21 cellular contexts compared by ENCODE assay signal in the genomic region with DNA sequence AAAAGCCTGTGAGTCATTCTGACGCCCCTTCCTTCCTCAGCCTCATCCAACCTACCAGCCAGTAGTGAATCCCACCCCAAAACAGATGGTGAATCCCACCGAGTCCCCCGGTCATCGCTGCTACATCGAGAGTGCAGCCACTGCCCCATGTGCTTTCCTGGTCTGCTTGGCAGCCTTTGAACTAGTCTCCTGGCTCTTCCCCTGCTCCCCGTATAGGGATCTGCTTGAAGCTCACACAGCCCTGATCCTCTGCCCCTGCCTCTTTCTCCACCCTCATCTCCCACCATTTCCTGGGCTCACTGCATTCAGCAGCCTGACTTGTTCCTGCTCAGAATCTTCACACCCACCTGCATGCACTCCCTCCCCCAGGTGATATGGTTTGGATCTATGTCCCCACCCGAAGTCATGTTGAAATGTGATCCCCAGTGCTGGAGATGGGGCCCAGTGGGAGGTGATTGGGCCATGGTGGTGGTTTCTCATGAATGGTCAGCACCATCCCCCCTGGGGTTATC. TPM values are rescaled to one million over a fixed set of nuclear protein-coding genes. Genes with fewer than 3 reads are reported as not detected.
DNase-seq lines count a peak whose midpoint lies in the region; ATAC-seq, FAIRE-seq and TF ChIP-seq lines count a peak whose summit lies in the region.
"Had no signal": no experiment of that assay in that cellular context is flagged by ENCODE, and none has a peak within 500 bp of the region (broad histone marks: within the 10 kb centered on the region; RNA-seq: fewer than 3 reads in every experiment).

No MANE protein-coding gene starts in this region.

- H3K9ac ChIP-seq in astrocyte (ENCODE audit: low read length), result no peak overlapping the region
- H3K9ac ChIP-seq: SK-N-SH had no signal

- no peak overlapping the region for H3K27ac Mint-ChIP-seq in astrocyte (ENCODE audit: unreplicated experiment)
- H3K27ac Mint-ChIP-seq: activated T-helper 17 cell treated with anti-CD3 and anti-CD28 coated beads, Interleukin-2, amount 50 U/mL, for 72 hours had no signal

- ATAC-seq in GM19324 (IDR thresholded peaks at IDR 0.05; ENCODE audit: low FRiP score, unreplicated experiment), result no peak
- ATAC-seq: activated T-helper 17 cell treated with anti-CD3 and anti-CD28 coated beads, Interleukin-2, amount 50 U/mL, for 72 hours; heart right ventricle; stimulated activated naive CD8-positive, alpha-beta T cell treated with anti-CD3 and anti-CD28 coated beads, Interleukin-15, Interleukin-2, amounts not matched to agents 100 U/mL and 50 U/mL, for 24 hours had no signal

- H3K27ac ChIP-seq in astrocyte (ENCODE audit: low read depth, low read length) (no peak overlapping the region), temporal lobe (ENCODE audit: low read depth, low read length) (peak overlapping the region; percentile 100)
- H3K27ac ChIP-seq: 22Rv1, heart right ventricle, neutrophil, RWPE1, skin epidermis, tibial artery, VCaP had no signal

- H3K4me2 ChIP-seq in astrocyte (ENCODE audit: low read length), result no peak overlapping the region
- H3K4me2 ChIP-seq: SK-N-SH had no signal

- H3K9me3 ChIP-seq in astrocyte (ENCODE audit: insufficient read depth, low read depth, low read length), result no peaks in the 10 kb centered on the region
- H3K9me3 ChIP-seq: heart right ventricle, neutrophil, SK-N-SH, tibial artery had no signal

- peaks cover 40% of the 10 kb centered on the region for H3K4me1 Mint-ChIP-seq in astrocyte (ENCODE audit: low read depth, unreplicated experiment)

- in situ Hi-C loops in GM13977 (cut with MboI; ENCODE audit: low pct_unique_long_range_greater_than_20kb, low sequenced_read_pairs, unreplicated experiment), result no loop called here

- H3K9me3 Mint-ChIP-seq in astrocyte (ENCODE audit: unreplicated experiment), result no peaks in the 10 kb centered on the region
- H3K9me3 Mint-ChIP-seq: activated T-helper 17 cell treated with anti-CD3 and anti-CD28 coated beads, Interleukin-2, amount 50 U/mL, for 72 hours had no signal

- no peaks in the 10 kb centered on the region for H3K27me3 ChIP-seq in astrocyte (ENCODE audit: insufficient read depth, low read length)
- H3K27me3 ChIP-seq: heart right ventricle, neutrophil, tibial artery had no signal

- no peaks in the 10 kb centered on the region for H3K27me3 Mint-ChIP-seq in astrocyte (ENCODE audit: low read depth, unreplicated experiment)
- H3K27me3 Mint-ChIP-seq: activated T-helper 17 cell treated with anti-CD3 and anti-CD28 coated beads, Interleukin-2, amount 50 U/mL, for 72 hours had no signal

- H3K36me3 ChIP-seq in astrocyte (ENCODE audit: insufficient read depth, low read length), result peaks cover 3% of the 10 kb centered on the region
- H3K36me3 ChIP-seq: heart right ventricle, neutrophil, tibial artery had no signal

- TF ChIP-seq CTCF in astrocyte (IDR thresholded peaks at IDR 0.05; ENCODE audit: insufficient read depth, low read depth, low read length) (no peak), GM13977 (IDR thresholded peaks at IDR 0.05; ENCODE audit: extremely low read depth, insufficient read depth, missing control alignments) (no peak)

- H3K36me3 Mint-ChIP-seq in astrocyte (ENCODE audit: low read depth, unreplicated experiment), result peaks cover 5% of the 10 kb centered on the region

- no peak for FAIRE-seq in astrocyte (lab: Jason Lieb, UNC)

- no peak overlapping the region for H3K4me3 ChIP-seq in astrocyte (ENCODE audit: insufficient read depth, low read depth, low read length)
- H3K4me3 ChIP-seq: heart right ventricle, skin epidermis, tibial artery had no signal

- H4K20me1 ChIP-seq in astrocyte (ENCODE audit: insufficient read depth, low read length), result peaks cover 87% of the 10 kb centered on the region

- H3K79me2 ChIP-seq in astrocyte (ENCODE audit: insufficient read depth, low read length), result peaks cover 100% of the 10 kb centered on the region

- no peak overlapping the region for H2AFZ ChIP-seq in astrocyte (ENCODE audit: low read depth, low read length)

- H3K4me3 Mint-ChIP-seq in astrocyte (ENCODE audit: unreplicated experiment), result peak overlapping the region; percentile 18
- H3K4me3 Mint-ChIP-seq: activated T-helper 17 cell treated with anti-CD3 and anti-CD28 coated beads, Interleukin-2, amount 50 U/mL, for 72 hours had no signal

- peak; percentile 36 for DNase-seq in activated effector memory CD4-positive, alpha-beta T cell treated with anti-CD3 and anti-CD28 coated beads, Interleukin-2, amount 50 U/mL, for 16 hours
- no peak for DNase-seq in activated effector memory CD4-positive, alpha-beta T cell treated with Interleukin-2 at 50 U/mL for 16 hours
- DNase-seq in astrocyte (ENCODE audit: low read depth) (no peak), lung microvascular endothelial cell (ENCODE audit: low read depth in 2 of 2) (peak; percentile 34 to 47), midbrain (lab: John Stamatoyannopoulos, UW) (no peak), GM13977 (ENCODE audit: low spot score) (no peak)
- DNase-seq: activated CD4-positive, alpha-beta T cell treated with anti-CD3 and anti-CD28 coated beads, Interleukin-2, amount 50 U/mL, for 1 hour; heart right ventricle; NCI-H1436; SK-N-SH; stimulated activated CD4-positive, alpha-beta T cell treated with anti-CD3 and anti-CD28 coated beads, Interleukin-4, amount 100 ng/mL, for 1 hour; stimulated activated naive CD8-positive, alpha-beta T cell treated with anti-CD3 and anti-CD28 coated beads, Interleukin-15, Interleukin-2, amounts not matched to agents 100 U/mL and 50 U/mL, for 24 hours had no signal

- H3K4me1 ChIP-seq in astrocyte (ENCODE audit: insufficient read depth, low read length), result peaks cover 20% of the 10 kb centered on the region

RNA-seq across cellular contexts. Expression of a gene that starts 14.6 kb away (rescaled TPM):
- total RNA-seq in astrocyte (28.4 and 31.8 TPM in 2 replicates), lung microvascular endothelial cell (12.1 and 22.0 TPM in 2 replicates), temporal lobe (6.6 TPM)

Comparison
In these comparisons a context has a peak if more than half of its experiments do, and no peak if none do; other contexts are left out.
1. DNase-seq: peak in activated effector memory CD4-positive, alpha-beta T cell treated with anti-CD3 and anti-CD28 coated beads, Interleukin-2, amount 50 U/mL, for 16 hours (single experiment) and lung microvascular endothelial cell (2 of 2); none in activated effector memory CD4-positive, alpha-beta T cell treated with Interleukin-2 at 50 U/mL for 16 hours (single experiment), astrocyte (single experiment), midbrain (single experiment) and GM13977 (single experiment).